In genomic region chr7:149423441-149423970, GRCh38 we compare ENCODE assay signal across 11 cellular contexts. TPM values are rescaled to one million over a fixed set of nuclear protein-coding genes. Genes with fewer than 3 reads are reported as not detected.
DNase-seq lines count a peak whose midpoint lies in the region; ATAC-seq and TF ChIP-seq lines count a peak whose summit lies in the region.
"Had no signal": no experiment of that assay in that cellular context is flagged by ENCODE, and none has a peak within 500 bp of the region (broad histone marks: within the 10 kb centered on the region; RNA-seq: fewer than 3 reads in every experiment).

No MANE protein-coding gene starts in this region.

- H3K4me1 Mint-ChIP-seq in T-helper 2 cell treated with Interferon-gamma antibody and Interleukin-4, amounts not matched to agents 5 μg/mL and 100 μg/mL, for 36 hours (ENCODE audit: low read depth), result peaks cover 2% of the 10 kb centered on the region
- peaks cover 8% of the 10 kb centered on the region for H3K4me1 Mint-ChIP-seq in activated B cell treated with CpG ODN at 0.5 μM for 24 hours

- TF ChIP-seq EP300 in gastroesophageal sphincter (IDR thresholded peaks at IDR 0.05), result no peak

- intact Hi-C loops in activated B cell treated with CpG ODN at 0.5 μM for 24 hours (cut with micrococcal nuclease) (loop anchor here (5.0 to 10.0 kb wide), 3 partner anchors 226 to 451 kb away; partner anchors contain the start of genes ATP6V0E2, ZNF282 and ZNF467), right cardiac atrium (cut with DNase I) (no loop called here)

- DNase-seq in T-helper 2 cell treated with Interferon-gamma antibody and Interleukin-4, amounts not matched to agents 5 μg/mL and 100 μg/mL, for 36 hours (ENCODE audit: low spot score), result no peak
- DNase-seq in T-helper 2 cell (no peak), activated B cell treated with CpG ODN at 0.5 μM for 24 hours (no peak), right cardiac atrium (peak in 2 of 3 donors; percentile 51 to 55), skeletal muscle cell (ENCODE audit: low read depth) (no peak), kidney glomerular epithelial cell (lab: John Stamatoyannopoulos, UW) (no peak), NCI-H1436 treated with DMSO at 0.1 percent for 48 hours (lab: John Stamatoyannopoulos, UW) (no peak)
- DNase-seq: NCI-H1694 treated with DMSO at 0.1 percent for 48 hours had no signal

- CTCF ChIA-PET in activated B cell treated with CpG ODN at 0.5 μM for 24 hours (lab: Charles Lee), result interaction anchor here (0.7 to 3.4 kb wide), 8 partner anchors 18 to 228 kb away, joined by 3 to 22 read pairs (median 4); partner anchors contain the start of genes ZNF282, ZNF777 and ZNF783

- H3K4me1 ChIP-seq in right cardiac atrium (ENCODE audit: control insufficient read depth, insufficient read depth, low read length) (peaks cover 7% of the 10 kb centered on the region), gastroesophageal sphincter (peaks cover 0 to 26% (median 5%) of the 10 kb centered on the region in 3 donors)

- 24% methylated on average over 23 of the region's 23 CpGs for WGBS in right cardiac atrium
- 40% methylated on average over 6 to 17 of the region's 23 CpGs for WGBS in gastroesophageal sphincter (ENCODE audit: low coverage in 1 of 2), 2 donors

- peak overlapping the region; percentile 24 for H3K4me3 Mint-ChIP-seq in T-helper 2 cell treated with Interferon-gamma antibody and Interleukin-4, amounts not matched to agents 5 μg/mL and 100 μg/mL, for 36 hours
- H3K4me3 Mint-ChIP-seq in activated B cell treated with CpG ODN at 0.5 μM for 24 hours, result peak overlapping the region; percentile 71

- no peaks in the 10 kb centered on the region for H3K27me3 ChIP-seq in right cardiac atrium (ENCODE audit: control insufficient read depth, insufficient read depth)
- H3K27me3 ChIP-seq in gastroesophageal sphincter, result peaks cover 9% of the 10 kb centered on the region

- H3K27me3 Mint-ChIP-seq in T-helper 2 cell treated with Interferon-gamma antibody and Interleukin-4, amounts not matched to agents 5 μg/mL and 100 μg/mL, for 36 hours (ENCODE audit: low read depth), result peaks cover 14% of the 10 kb centered on the region
- H3K27me3 Mint-ChIP-seq in activated B cell treated with CpG ODN at 0.5 μM for 24 hours, result no peaks in the 10 kb centered on the region

- POLR2A ChIA-PET in activated B cell treated with CpG ODN at 0.5 μM for 24 hours (lab: Charles Lee), result interaction anchor here (0.6 to 2.1 kb wide), 6 partner anchors 37 to 415 kb away, joined by 3 to 13 read pairs (median 6); partner anchors contain the start of genes ZNF282, ZNF777, ZNF783 and ZNF862

- H3K27ac ChIP-seq in right cardiac atrium (ENCODE audit: low read length) (no peak overlapping the region), gastroesophageal sphincter (peak overlapping the region in 1 of 4 donors; percentile 58)
- H3K27ac ChIP-seq: HL-60, PC-9 had no signal

- H3K27ac Mint-ChIP-seq in T-helper 2 cell treated with Interferon-gamma antibody and Interleukin-4, amounts not matched to agents 5 μg/mL and 100 μg/mL, for 36 hours, result no peak overlapping the region
- no peak overlapping the region for H3K27ac Mint-ChIP-seq in activated B cell treated with CpG ODN at 0.5 μM for 24 hours

- peaks cover 2% of the 10 kb centered on the region for H3K36me3 Mint-ChIP-seq in T-helper 2 cell treated with Interferon-gamma antibody and Interleukin-4, amounts not matched to agents 5 μg/mL and 100 μg/mL, for 36 hours (ENCODE audit: low read depth)
- no peaks in the 10 kb centered on the region for H3K36me3 Mint-ChIP-seq in activated B cell treated with CpG ODN at 0.5 μM for 24 hours (ENCODE audit: low read depth)

- H3K9me3 ChIP-seq in right cardiac atrium (ENCODE audit: control insufficient read depth, low read length) (no peaks in the 10 kb centered on the region), gastroesophageal sphincter (no peaks in the 10 kb centered on the region)

- no peaks in the 10 kb centered on the region for H3K9me3 Mint-ChIP-seq in T-helper 2 cell treated with Interferon-gamma antibody and Interleukin-4, amounts not matched to agents 5 μg/mL and 100 μg/mL, for 36 hours
- no peaks in the 10 kb centered on the region for H3K9me3 Mint-ChIP-seq in activated B cell treated with CpG ODN at 0.5 μM for 24 hours

- TF ChIP-seq CTCF in activated B cell treated with CpG ODN at 0.5 μM for 24 hours (IDR thresholded peaks at IDR 0.05) (no peak), gastroesophageal sphincter (IDR thresholded peaks at IDR 0.05) (no peak)

- ATAC-seq in activated B cell treated with CpG ODN at 0.5 μM for 24 hours (ENCODE audit: low read depth), result no peak
- ATAC-seq in right cardiac atrium, result peak; percentile 9 to 46
- ATAC-seq in gastroesophageal sphincter, result no peak

- H3K36me3 ChIP-seq in gastroesophageal sphincter, result peaks cover 0 to 4% of the 10 kb centered on the region in 2 donors

- no peak for TF ChIP-seq POLR2A in gastroesophageal sphincter (IDR thresholded peaks at IDR 0.05)

- H3K4me3 ChIP-seq in right cardiac atrium (ENCODE audit: low read length), result peak overlapping the region; percentile 43
- peak overlapping the region; percentile 8 for H3K4me3 ChIP-seq in skeletal muscle cell (ENCODE audit: low read depth, low read length)
- H3K4me3 ChIP-seq in gastroesophageal sphincter, result peak overlapping the region in 1 of 2 donors; percentile 52

RNA-seq across cellular contexts. Expression of gene ZNF777, which starts 37.4 kb away (rescaled TPM):
- 14.0 and 16.2 TPM in 2 replicates for total RNA-seq in activated B cell treated with CpG ODN at 0.5 μM for 24 hours
- total RNA-seq in right cardiac atrium, result 1 to 10 TPM; 7.4 to 8.2 (median 7.7) TPM
- polyA plus RNA-seq in right cardiac atrium, result 6.9 TPM
- 10 to 100 TPM in 1 of 4 donors, 1 to 10 TPM in 3; 6.1 to 16.1 (median 9.9) TPM for total RNA-seq in gastroesophageal sphincter

Comparison
In these comparisons a context has a peak if more than half of its experiments do, and no peak if none do; other contexts are left out.
1. DNase-seq: peak in right cardiac atrium (2 of 3); none in T-helper 2 cell treated with Interferon-gamma antibody and Interleukin-4, amounts not matched to agents 5 μg/mL and 100 μg/mL, for 36 hours (single experiment), T-helper 2 cell (0 of 5), activated B cell treated with CpG ODN at 0.5 μM for 24 hours (single experiment), skeletal muscle cell (single experiment), kidney glomerular epithelial cell (single experiment) and NCI-H1436 treated with DMSO at 0.1 percent for 48 hours (single experiment).
2. ATAC-seq: peak in right cardiac atrium (2 of 2); none in activated B cell treated with CpG ODN at 0.5 μM for 24 hours (single experiment) and gastroesophageal sphincter (single experiment).